ENCODE assay signal across 8 cellular contexts in the genomic region with DNA sequence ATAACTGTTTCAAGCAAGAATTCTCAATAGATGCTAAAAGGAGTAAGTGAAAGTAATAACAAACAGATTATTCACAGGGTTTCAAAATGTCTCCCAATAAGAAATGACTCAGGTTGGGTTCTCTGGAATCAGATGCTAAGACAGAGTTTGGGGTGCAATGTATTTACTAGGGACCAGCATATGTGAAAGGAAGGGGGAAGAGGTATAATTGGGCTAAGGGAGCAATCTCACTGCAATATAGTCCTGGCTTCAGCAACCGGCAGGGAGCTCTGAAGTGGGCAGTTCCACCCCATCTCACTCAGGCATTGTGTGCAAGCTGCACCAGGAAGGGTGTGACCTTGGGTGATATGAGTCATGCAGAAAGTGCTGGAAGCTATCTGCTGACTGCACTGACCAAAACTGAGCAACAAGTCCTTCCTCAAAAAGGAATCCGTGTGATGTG. TPM values are rescaled to one million over a fixed set of nuclear protein-coding genes. Genes with fewer than 3 reads are reported as not detected.
DNase-seq lines count a peak whose midpoint lies in the region; ATAC-seq, FAIRE-seq and TF ChIP-seq lines count a peak whose summit lies in the region.

No MANE protein-coding gene starts in this region.

- in situ Hi-C loops in gastrocnemius medialis (cut with MboI; ENCODE audit: low sequenced_read_pairs in 4 of 4) = no loop called here

- H3K9me3 ChIP-seq in gastrocnemius medialis = peaks cover 0 to 4% (median 0%) of the 10 kb centered on the region in 3 donors

- H3K27me3 ChIP-seq in gastrocnemius medialis = no peaks in the 10 kb centered on the region

- no peaks in the 10 kb centered on the region for H3K27me3 Mint-ChIP-seq in activated T-cell treated with anti-CD3 and anti-CD28 coated beads, Interleukin-2, amount 50 U/mL, for 4 hours (ENCODE audit: low read depth)
- H3K27me3 Mint-ChIP-seq in progenitor cell of endocrine pancreas = no peaks in the 10 kb centered on the region

- TF ChIP-seq CTCF in gastrocnemius medialis (IDR thresholded peaks at IDR 0.05 in 4 of 5, conservative IDR thresholded peaks at IDR 0.05 in 1 of 5) = no peak
- no peak for TF ChIP-seq CTCF in progenitor cell of endocrine pancreas (IDR thresholded peaks at IDR 0.05; ENCODE audit: unreplicated experiment)

- H3K4me3 ChIP-seq in gastrocnemius medialis = peak overlapping the region in 1 of 4 donors; percentile 11

- H3K36me3 Mint-ChIP-seq in activated T-cell treated with anti-CD3 and anti-CD28 coated beads, Interleukin-2, amount 50 U/mL, for 4 hours (ENCODE audit: insufficient read depth) = peaks cover 26% of the 10 kb centered on the region
- H3K36me3 Mint-ChIP-seq in progenitor cell of endocrine pancreas (ENCODE audit: insufficient read depth) = peaks cover 50% of the 10 kb centered on the region

- H3K4me1 Mint-ChIP-seq in activated T-cell treated with anti-CD3 and anti-CD28 coated beads, Interleukin-2, amount 50 U/mL, for 4 hours (ENCODE audit: low read depth) = peaks cover 44% of the 10 kb centered on the region
- no peaks in the 10 kb centered on the region for H3K4me1 Mint-ChIP-seq in progenitor cell of endocrine pancreas (ENCODE audit: low read depth)

- intact Hi-C loops in gastrocnemius medialis (cut with DNase I; ENCODE audit: low total_unique reads) = no loop called here

- peak overlapping the region; percentile 60 to 73 (median 66) for H3K27ac ChIP-seq in gastrocnemius medialis

- DNase-seq in GM12892 (ENCODE audit: insufficient read length) = peak; percentile 37
- peak; percentile 59 for DNase-seq in NCI-H226
- peak; percentile 14 for DNase-seq in activated T-cell treated with anti-CD3 and anti-CD28 coated beads, Interleukin-2, amount 50 U/mL, for 4 hours
- peak; percentile 12 for DNase-seq in germinal center (ENCODE audit: low spot score)
- DNase-seq in gastrocnemius medialis = peak; percentile 30 to 53
- no peak for DNase-seq in NCI-H446 treated with DMSO at 0.1 percent for 48 hours (lab: John Stamatoyannopoulos, UW)
- no peak for DNase-seq in progenitor cell of endocrine pancreas (ENCODE audit: low spot score, unreplicated experiment)

- TF ChIP-seq POLR2A in GM12892 (IDR thresholded peaks at IDR 0.05; ENCODE audit: low read depth, low read length) = no peak
- peak; percentile 10 to 44 for TF ChIP-seq POLR2A in gastrocnemius medialis (IDR thresholded peaks at IDR 0.05)

- peaks cover 9% of the 10 kb centered on the region for H3K9me3 Mint-ChIP-seq in activated T-cell treated with anti-CD3 and anti-CD28 coated beads, Interleukin-2, amount 50 U/mL, for 4 hours
- peaks cover 41% of the 10 kb centered on the region for H3K9me3 Mint-ChIP-seq in progenitor cell of endocrine pancreas (ENCODE audit: low read depth)

- H3K4me3 Mint-ChIP-seq in activated T-cell treated with anti-CD3 and anti-CD28 coated beads, Interleukin-2, amount 50 U/mL, for 4 hours = peak overlapping the region; percentile 0
- H3K4me3 Mint-ChIP-seq in progenitor cell of endocrine pancreas (ENCODE audit: low read depth) = no peak overlapping the region

- FAIRE-seq in GM12892 (lab: Jason Lieb, UNC) = peak; percentile 94

- peak; percentile 99 for ATAC-seq in HG02571 (IDR thresholded peaks at IDR 0.05; ENCODE audit: unreplicated experiment)
- peak; percentile 80 to 86 for ATAC-seq in activated T-cell treated with anti-CD3 and anti-CD28 coated beads, Interleukin-2, amount 50 U/mL, for 4 hours
- peak; percentile 80 to 87 for ATAC-seq in gastrocnemius medialis

- no peak overlapping the region for H3K27ac Mint-ChIP-seq in progenitor cell of endocrine pancreas

- H3K4me1 ChIP-seq in gastrocnemius medialis = peaks cover 14 to 15% of the 10 kb centered on the region in 2 donors

- H3K36me3 ChIP-seq in gastrocnemius medialis = no peaks in the 10 kb centered on the region

RNA-seq across cellular contexts. Expression of a gene that starts 23.4 kb away (rescaled TPM):
- 28.3 TPM for polyA plus RNA-seq in GM12892 (2012; ENCODE audit: missing spikeins)
- total RNA-seq in activated T-cell treated with anti-CD3 and anti-CD28 coated beads, Interleukin-2, amount 50 U/mL, for 4 hours = 10 to 100 TPM; 45.5 to 51.6 (median 48.9) TPM
- total RNA-seq in gastrocnemius medialis (10 to 100 TPM; 14.6 to 29.2 (median 23.1) TPM), progenitor cell of endocrine pancreas (110 and 113 TPM in 2 replicates)

Comparison
In these comparisons a context has a peak if more than half of its experiments do, and no peak if none do; other contexts are left out.
1. DNase-seq: peak in GM12892 (single experiment), NCI-H226 (single experiment), activated T-cell treated with anti-CD3 and anti-CD28 coated beads, Interleukin-2, amount 50 U/mL, for 4 hours (single experiment), germinal center (single experiment) and gastrocnemius medialis (2 of 2); none in NCI-H446 treated with DMSO at 0.1 percent for 48 hours (single experiment) and progenitor cell of endocrine pancreas (single experiment).
2. Peak in every context shown above with its lines, with median percentiles within 50 percentile points of each other: ATAC-seq.